28 cellular contexts compared by ENCODE assay signal in the genomic region with DNA sequence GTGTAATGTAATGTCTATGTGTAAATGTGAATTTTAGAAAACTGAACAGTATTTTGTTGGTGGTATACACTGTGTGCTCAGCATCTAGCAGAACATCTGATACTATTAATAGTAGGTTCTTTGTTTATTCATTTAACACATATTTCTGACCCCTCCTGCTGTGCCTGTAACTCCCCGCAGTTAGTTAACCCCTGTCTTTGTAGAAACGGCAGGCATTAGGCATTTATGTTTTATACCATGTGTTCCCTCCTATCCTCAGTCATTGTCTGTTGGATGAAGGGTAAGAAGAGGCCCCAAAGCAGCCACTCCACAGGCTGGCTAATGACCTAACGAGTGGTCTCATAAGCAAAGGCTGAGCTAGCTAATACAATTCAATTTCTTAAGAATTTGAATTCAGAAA.
DNase-seq lines count a peak whose midpoint lies in the region; ATAC-seq and TF ChIP-seq lines count a peak whose summit lies in the region.
"Had no signal": no experiment of that assay in that cellular context is flagged by ENCODE, and none has a peak within 500 bp of the region (broad histone marks: within the 10 kb centered on the region; RNA-seq: fewer than 3 reads in every experiment).

No MANE protein-coding gene starts in this region.

- H3K9me2 ChIP-seq in GM23248 (ENCODE audit: insufficient read depth): no peaks in the 10 kb centered on the region

- H4K8ac ChIP-seq in trophoblast cell (ENCODE audit: low read depth, low read length): no peak overlapping the region

- H3K36me3 ChIP-seq in GM23248 (ENCODE audit: low read depth): no peaks in the 10 kb centered on the region
- H3K36me3 ChIP-seq in trophoblast cell (ENCODE audit: control insufficient read depth in 1 of 2, insufficient read depth in 2 of 2, low read length in 2 of 2): no peaks in the 10 kb centered on the region
- no peaks in the 10 kb centered on the region for H3K36me3 ChIP-seq in stomach
- no peaks in the 10 kb centered on the region for H3K36me3 ChIP-seq in adrenal gland (replicated peaks in 1 of 2)
- H3K36me3 ChIP-seq in ovary: no peaks in the 10 kb centered on the region
- H3K36me3 ChIP-seq: cardiac muscle cell, left lung, suprapubic skin had no signal

- DNase-seq in GM23248 (no peak), NCI-H69 (lab: John Stamatoyannopoulos, UW) (peak; percentile 72), glutamatergic neuron (no peak), trophoblast cell (no peak), stomach (no peak), adrenal gland (no peak), ovary (no peak)
- no peak for DNase-seq in effector memory CD8-positive, alpha-beta T cell
- DNase-seq: activated CD4-positive, alpha-beta memory T cell treated with anti-CD3 and anti-CD28 coated beads for 36 hours; activated CD4-positive, alpha-beta T cell treated with anti-CD3 and anti-CD28 coated beads for 1 hour; activated naive CD4-positive, alpha-beta T cell treated with Interleukin-2 at 50 U/mL for 16 hours; amniotic stem cell; Caco-2; cortex of kidney; DND-41; effector memory CD4-positive, alpha-beta T cell; erythroblast; left lung; mesendoderm; NCI-H187 treated with DMSO at 0.1 percent for 48 hours; nucleus accumbens; SHP77 treated with DMSO at 0.1 percent for 48 hours; stimulated activated naive B cell treated with anti-CD40 and anti-IgM and Interleukin-4, amounts not matched to agents 10 μg/mL and 1 μg/mL and 100 μg/mL, for 72 hours had no signal

- H3K4me1 ChIP-seq in GM23248 (ENCODE audit: insufficient read depth) (no peaks in the 10 kb centered on the region), trophoblast cell (ENCODE audit: control insufficient read depth in 1 of 2, insufficient read depth in 2 of 2, low read length in 2 of 2) (peaks cover 0 to 2% of the 10 kb centered on the region in 2 experiments), stomach (no peaks in the 10 kb centered on the region), adrenal gland (replicated peaks in 1 of 2) (no peaks in the 10 kb centered on the region), ovary (ENCODE audit: insufficient read depth) (peaks cover 1% of the 10 kb centered on the region)
- H3K4me1 ChIP-seq: Caco-2, left lung, suprapubic skin had no signal

- no peak overlapping the region for H3K18ac ChIP-seq in trophoblast cell (ENCODE audit: low read length)

- H3K23ac ChIP-seq in trophoblast cell (ENCODE audit: low read length): no peak overlapping the region

- no peak overlapping the region for H2BK5ac ChIP-seq in trophoblast cell (ENCODE audit: low read depth, low read length, poor library complexity)

- TF ChIP-seq CTCF in glutamatergic neuron (IDR thresholded peaks at IDR 0.05; ENCODE audit: partially characterized antibody, unreplicated experiment) (no peak), stomach (IDR thresholded peaks at IDR 0.05) (no peak), adrenal gland (IDR thresholded peaks at IDR 0.05) (no peak), ovary (IDR thresholded peaks at IDR 0.05) (no peak)

- H2BK120ac ChIP-seq in trophoblast cell (ENCODE audit: insufficient read depth, low read length, poor library complexity): no peak overlapping the region

- H3K4me1 Mint-ChIP-seq in glutamatergic neuron (ENCODE audit: low read depth, unreplicated experiment): peaks cover 5% of the 10 kb centered on the region
- H3K4me1 Mint-ChIP-seq in effector memory CD8-positive, alpha-beta T cell (ENCODE audit: low read depth in 2 of 2): no peaks in the 10 kb centered on the region
- H3K4me1 Mint-ChIP-seq: stimulated activated naive B cell treated with anti-CD40 and anti-IgM and Interleukin-4, amounts not matched to agents 10 μg/mL and 1 μg/mL and 100 μg/mL, for 72 hours had no signal

- peak overlapping the region; percentile 73 for H2AFZ ChIP-seq in GM23248
- H2AFZ ChIP-seq in trophoblast cell (ENCODE audit: insufficient read depth, low read length, poor library complexity): no peak overlapping the region

- no peaks in the 10 kb centered on the region for H3K27me3 Mint-ChIP-seq in glutamatergic neuron (ENCODE audit: unreplicated experiment)
- peaks cover 35 to 50% of the 10 kb centered on the region in 2 donors for H3K27me3 Mint-ChIP-seq in effector memory CD8-positive, alpha-beta T cell

- H3K9me3 ChIP-seq in GM23248 (ENCODE audit: low read depth) (no peaks in the 10 kb centered on the region), trophoblast cell (ENCODE audit: insufficient read depth, low read depth, low read length) (no peaks in the 10 kb centered on the region), stomach (no peaks in the 10 kb centered on the region), adrenal gland (replicated peaks in 1 of 3) (no peaks in the 10 kb centered on the region), ovary (no peaks in the 10 kb centered on the region)
- H3K9me3 ChIP-seq: Caco-2, left lung, suprapubic skin had no signal

- H3K4me2 ChIP-seq in GM23248 (ENCODE audit: unreplicated experiment): no peak overlapping the region
- no peak overlapping the region for H3K4me2 ChIP-seq in trophoblast cell (ENCODE audit: low read length)

- no peak overlapping the region for H4K91ac ChIP-seq in trophoblast cell (ENCODE audit: low read depth, low read length)

- no peak overlapping the region for H4K12ac ChIP-seq in trophoblast cell (ENCODE audit: low read depth, low read length)

- H3K36me3 Mint-ChIP-seq in glutamatergic neuron (ENCODE audit: unreplicated experiment): peaks cover 9% of the 10 kb centered on the region
- no peaks in the 10 kb centered on the region for H3K36me3 Mint-ChIP-seq in effector memory CD8-positive, alpha-beta T cell (ENCODE audit: insufficient read depth)
- H3K36me3 Mint-ChIP-seq: activated CD4-positive, alpha-beta memory T cell treated with anti-CD3 and anti-CD28 coated beads for 36 hours had no signal

- H3K79me2 ChIP-seq in GM23248 (ENCODE audit: insufficient read depth) (no peaks in the 10 kb centered on the region), trophoblast cell (ENCODE audit: control insufficient read depth, insufficient read depth, low read length, poor library complexity) (no peaks in the 10 kb centered on the region)

- H3K4me3 ChIP-seq in GM23248: no peak overlapping the region
- H3K4me3 ChIP-seq in trophoblast cell (ENCODE audit: low read depth, low read length): no peak overlapping the region
- H3K4me3 ChIP-seq in stomach: no peak overlapping the region
- no peak overlapping the region for H3K4me3 ChIP-seq in adrenal gland
- no peak overlapping the region for H3K4me3 ChIP-seq in ovary
- H3K4me3 ChIP-seq: cardiac muscle cell, K562, left lung, suprapubic skin had no signal

- no peak for ATAC-seq in effector memory CD8-positive, alpha-beta T cell (replicated peaks)
- ATAC-seq: K562; left lung; stimulated activated naive B cell treated with anti-CD40 and anti-IgM and Interleukin-4, amounts not matched to agents 10 μg/mL and 1 μg/mL and 100 μg/mL, for 72 hours had no signal

- no peaks in the 10 kb centered on the region for H3F3A ChIP-seq in GM23248 (ENCODE audit: insufficient read depth)

- WGBS in GM23248 (ENCODE audit: low coverage in 1 of 2, low lambda C conversion rate in 2 of 2, missing lambda C conversion rate in 2 of 2), 2 experiments: 12 to 21% methylated on average over 3 of the region's 3 CpGs
- WGBS in trophoblast cell (ENCODE audit: extremely low coverage, insufficient coverage, insufficient read length): no CpG with 5 or more reads among the region's 3 CpGs
- WGBS in stomach, 5 donors: 35 to 55% (median 52%) methylated on average over 3 of the region's 3 CpGs
- 62 to 80% (median 69%) methylated on average over 3 of the region's 3 CpGs for WGBS in adrenal gland, 4 donors
- WGBS in ovary, 3 donors: 36 to 43% (median 42%) methylated on average over 3 of the region's 3 CpGs

- peak overlapping the region; percentile 64 for H2BK12ac ChIP-seq in trophoblast cell (ENCODE audit: low read length)

- no peak overlapping the region for H3K4me3 Mint-ChIP-seq in glutamatergic neuron (ENCODE audit: unreplicated experiment)
- no peak overlapping the region for H3K4me3 Mint-ChIP-seq in effector memory CD8-positive, alpha-beta T cell
- H3K4me3 Mint-ChIP-seq: activated CD4-positive, alpha-beta memory T cell treated with anti-CD3 and anti-CD28 coated beads for 36 hours; stimulated activated naive B cell treated with anti-CD40 and anti-IgM and Interleukin-4, amounts not matched to agents 10 μg/mL and 1 μg/mL and 100 μg/mL, for 72 hours; T-helper 2 cell treated with Interferon-gamma antibody and Interleukin-4, amounts not matched to agents 5 μg/mL and 100 μg/mL, for 36 hours had no signal

- no peaks in the 10 kb centered on the region for H3K9me3 Mint-ChIP-seq in glutamatergic neuron (ENCODE audit: unreplicated experiment)
- H3K9me3 Mint-ChIP-seq in effector memory CD8-positive, alpha-beta T cell: no peaks in the 10 kb centered on the region

- H3K9ac ChIP-seq in GM23248: no peak overlapping the region
- H3K9ac ChIP-seq in trophoblast cell (ENCODE audit: low read length): no peak overlapping the region

- no peak overlapping the region for H3K14ac ChIP-seq in trophoblast cell (ENCODE audit: low read length)

- H4K20me1 ChIP-seq in GM23248 (ENCODE audit: insufficient read depth): no peaks in the 10 kb centered on the region

- intact Hi-C loops in stomach (cut with DNase I; ENCODE audit: low total_unique reads): no loop called here
- intact Hi-C loops in adrenal gland (cut with DNase I): no loop called here
- intact Hi-C loops in ovary (cut with DNase I): no loop called here

- H3K27ac ChIP-seq in GM23248 (no peak overlapping the region), trophoblast cell (ENCODE audit: low read depth, low read length) (no peak overlapping the region), stomach (no peak overlapping the region), adrenal gland (no peak overlapping the region), ovary (no peak overlapping the region)
- H3K27ac ChIP-seq: C4-2B, cardiac muscle cell, left lung, suprapubic skin had no signal

- H3K27me3 ChIP-seq in GM23248 (replicated peaks; ENCODE audit: insufficient read depth) (no peaks in the 10 kb centered on the region), trophoblast cell (ENCODE audit: insufficient read depth, low read length) (no peaks in the 10 kb centered on the region), stomach (no peaks in the 10 kb centered on the region), adrenal gland (no peaks in the 10 kb centered on the region), ovary (no peaks in the 10 kb centered on the region)
- H3K27me3 ChIP-seq: cardiac muscle cell, left lung, suprapubic skin had no signal

- no peak overlapping the region for H3K4ac ChIP-seq in trophoblast cell (ENCODE audit: low read depth, low read length)

- TF ChIP-seq POLR2A in stomach (IDR thresholded peaks at IDR 0.05): no peak
- TF ChIP-seq POLR2A in adrenal gland (IDR thresholded peaks at IDR 0.05): no peak
- no peak for TF ChIP-seq POLR2A in ovary (IDR thresholded peaks at IDR 0.05)

- in situ Hi-C loops in GM23248 (cut with MboI): no loop called here

- H3K27ac Mint-ChIP-seq in glutamatergic neuron (ENCODE audit: unreplicated experiment): peak overlapping the region; percentile 5
- H3K27ac Mint-ChIP-seq in effector memory CD8-positive, alpha-beta T cell: no peak overlapping the region
- H3K27ac Mint-ChIP-seq: activated CD4-positive, alpha-beta memory T cell treated with anti-CD3 and anti-CD28 coated beads for 36 hours; stimulated activated naive B cell treated with anti-CD40 and anti-IgM and Interleukin-4, amounts not matched to agents 10 μg/mL and 1 μg/mL and 100 μg/mL, for 72 hours; T-helper 2 cell treated with Interferon-gamma antibody and Interleukin-4, amounts not matched to agents 5 μg/mL and 100 μg/mL, for 36 hours had no signal

- no peak for TF ChIP-seq EP300 in stomach (IDR thresholded peaks at IDR 0.05)
- no peak for TF ChIP-seq EP300 in ovary (IDR thresholded peaks at IDR 0.05)

- H2AK5ac ChIP-seq in trophoblast cell (ENCODE audit: low read length): peak overlapping the region; percentile 46

- no peaks in the 10 kb centered on the region for H3K79me1 ChIP-seq in trophoblast cell (ENCODE audit: low read length)
